In the genomic region with DNA sequence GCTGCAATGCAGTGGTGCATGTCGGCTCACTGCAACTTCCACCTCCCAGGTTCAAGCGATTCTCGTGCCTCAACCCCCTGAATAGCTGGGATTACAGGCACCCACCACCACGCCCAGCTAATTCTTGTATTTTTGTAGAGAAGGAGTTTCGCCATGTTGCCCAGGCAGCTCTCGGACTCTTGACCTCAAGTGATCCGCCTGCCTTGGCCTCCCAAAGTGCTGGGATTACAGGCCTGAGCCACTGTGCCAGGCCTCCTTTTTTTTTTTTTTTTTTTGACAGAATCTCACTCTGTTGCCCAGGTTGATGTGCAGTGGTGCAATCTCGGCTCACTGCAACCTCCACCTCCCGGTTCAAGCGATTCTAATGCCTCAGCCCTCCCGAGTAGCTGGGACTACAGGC, we compare ENCODE assay signal across 8 cellular contexts. TPM values are rescaled to one million over a fixed set of nuclear protein-coding genes. Genes with fewer than 3 reads are reported as not detected.
DNase-seq lines count a peak whose midpoint lies in the region; ATAC-seq and TF ChIP-seq lines count a peak whose summit lies in the region.
"Not testable (repeated sequence)": the region's sequence is repeated elsewhere in the genome, so short reads cannot be mapped to it uniquely, and the experiment has no call there.
"Had no signal": no experiment of that assay in that cellular context is flagged by ENCODE, and none has a peak within 500 bp of the region (broad histone marks: within the 10 kb centered on the region; RNA-seq: fewer than 3 reads in every experiment).

No MANE protein-coding gene starts in this region.

- POLR2A ChIA-PET in Caco-2 (lab: Charles Lee): interaction anchor here (0.6 to 1.0 kb wide), 3 partner anchors 21 to 91 kb away, joined by 3 read pairs; no protein-coding TSS in a partner anchor
- POLR2A ChIA-PET in activated B cell treated with CpG ODN at 0.5 μM for 24 hours (lab: Charles Lee): interaction anchor here (0.6 to 2.2 kb wide), 11 partner anchors 9 to 394 kb away, joined by 3 to 10 read pairs (median 4); partner anchors contain the start of gene BECN1

- H2AFZ ChIP-seq in OCI-LY1 (ENCODE audit: low read length): not testable (repeated sequence)

- H3K4me2 ChIP-seq in OCI-LY1 (ENCODE audit: low read length): peak overlapping the region; percentile 93; the same call in 1 of the 2 replicates

- CTCF ChIA-PET in Caco-2 (lab: Charles Lee) (interaction anchor here (0.7 to 1.7 kb wide), 6 partner anchors 21 to 403 kb away, joined by 3 to 13 read pairs (median 4); partner anchors contain the start of genes BECN1 and PLEKHH3), activated B cell treated with CpG ODN at 0.5 μM for 24 hours (lab: Charles Lee) (interaction anchor here (1.3 to 1.7 kb wide), 2 partner anchors 19 to 31 kb away, joined by 3 to 6 read pairs; partner anchors contain the start of genes RAMP2 and VPS25)

- peaks cover 23% of the 10 kb centered on the region for H3K79me2 ChIP-seq in OCI-LY1 (ENCODE audit: insufficient read depth, low read length)

- not testable (repeated sequence) for BruUV-seq in Caco-2 (replicated peaks; lab: Mats Ljungman, UMichigan)

- not testable (repeated sequence) for H3K4me3 ChIP-seq in Caco-2 (ENCODE audit: low read depth, low read length); upper lobe of right lung
- H3K4me3 ChIP-seq in OCI-LY1 (ENCODE audit: low read depth, low read length, poor library complexity, severe bottlenecking): peak overlapping the region; percentile 66

- H3K4me1 Mint-ChIP-seq in Caco-2 (ENCODE audit: low read depth, unreplicated experiment) (peaks cover 36% of the 10 kb centered on the region), activated B cell treated with CpG ODN at 0.5 μM for 24 hours (peaks cover 28% of the 10 kb centered on the region), memory B cell (peaks cover 13% of the 10 kb centered on the region), osteocyte (ENCODE audit: unreplicated experiment) (peaks cover 15% of the 10 kb centered on the region)
- peaks cover 22% of the 10 kb centered on the region for H3K4me1 Mint-ChIP-seq in central memory CD8-positive, alpha-beta T cell

- intact Hi-C loops in Caco-2 (cut with micrococcal nuclease; ENCODE audit: unreplicated experiment); upper lobe of right lung (cut with DNase I): not testable (repeated sequence)
- intact Hi-C loops in activated B cell treated with CpG ODN at 0.5 μM for 24 hours (cut with micrococcal nuclease): loop anchor here (5.0 to 10.0 kb wide), 2 partner anchors 79 to 242 kb away; partner anchors contain the start of genes BECN1, PTGES3L and RUNDC1

- H3K4me1 ChIP-seq in Caco-2 (peaks cover 23% of the 10 kb centered on the region), OCI-LY1 (ENCODE audit: insufficient read depth, low read length, severe bottlenecking) (peaks cover 24% of the 10 kb centered on the region), upper lobe of right lung (peaks cover 18% of the 10 kb centered on the region)

- not testable (repeated sequence) for H3K27ac ChIP-seq in OCI-LY1 (ENCODE audit: low read depth, low read length, poor library complexity, severe bottlenecking)
- H3K27ac ChIP-seq in upper lobe of right lung: peak overlapping the region; percentile 91

- not testable (repeated sequence) for H3K9me3 Mint-ChIP-seq in Caco-2 (ENCODE audit: unreplicated experiment); activated B cell treated with CpG ODN at 0.5 μM for 24 hours; central memory CD8-positive, alpha-beta T cell; memory B cell; osteocyte (ENCODE audit: unreplicated experiment)

- not testable (repeated sequence) for H3K27me3 Mint-ChIP-seq in Caco-2 (ENCODE audit: insufficient read depth, unreplicated experiment); activated B cell treated with CpG ODN at 0.5 μM for 24 hours; central memory CD8-positive, alpha-beta T cell; memory B cell
- H3K27me3 Mint-ChIP-seq in osteocyte (ENCODE audit: unreplicated experiment): peaks cover 12% of the 10 kb centered on the region

- H3K9me3 ChIP-seq in Caco-2; OCI-LY1 (ENCODE audit: low read length); upper lobe of right lung: not testable (repeated sequence)

- not testable (repeated sequence) for H3K9me2 ChIP-seq in OCI-LY1 (ENCODE audit: low read depth, low read length)

- H3K36me3 Mint-ChIP-seq in Caco-2 (ENCODE audit: insufficient read depth, unreplicated experiment) (peaks cover 13% of the 10 kb centered on the region), activated B cell treated with CpG ODN at 0.5 μM for 24 hours (ENCODE audit: low read depth) (peaks cover 10% of the 10 kb centered on the region)
- peaks cover 11% of the 10 kb centered on the region for H3K36me3 Mint-ChIP-seq in central memory CD8-positive, alpha-beta T cell (ENCODE audit: insufficient read depth)
- H3K36me3 Mint-ChIP-seq in memory B cell; osteocyte (ENCODE audit: unreplicated experiment): not testable (repeated sequence)

- not testable (repeated sequence) for TF ChIP-seq CTCF in Caco-2 (IDR thresholded peaks at IDR 0.05; ENCODE audit: insufficient read depth in 1 of 2, low read depth in 1 of 2, low read length in 1 of 2, severe bottlenecking in 1 of 2, unreplicated experiment in 1 of 2); OCI-LY1 (IDR thresholded peaks at IDR 0.05; ENCODE audit: low read length); activated B cell treated with CpG ODN at 0.5 μM for 24 hours (IDR thresholded peaks at IDR 0.05); osteocyte (IDR thresholded peaks at IDR 0.05); upper lobe of right lung (IDR thresholded peaks at IDR 0.05)

- not testable (repeated sequence) for H3K36me3 ChIP-seq in Caco-2 (ENCODE audit: control insufficient read depth, insufficient read depth, low read length); OCI-LY1 (ENCODE audit: insufficient read depth, low read length); upper lobe of right lung

- H3K4me3 Mint-ChIP-seq in Caco-2 (ENCODE audit: unreplicated experiment): peak overlapping the region; percentile 1
- H3K4me3 Mint-ChIP-seq in activated B cell treated with CpG ODN at 0.5 μM for 24 hours: peak overlapping the region; percentile 46
- H3K4me3 Mint-ChIP-seq in central memory CD8-positive, alpha-beta T cell: peak overlapping the region; percentile 26
- peak overlapping the region; percentile 40 for H3K4me3 Mint-ChIP-seq in memory B cell
- H3K4me3 Mint-ChIP-seq in osteocyte (ENCODE audit: unreplicated experiment): peak overlapping the region; percentile 6

- not testable (repeated sequence) for H3K27ac Mint-ChIP-seq in Caco-2 (ENCODE audit: unreplicated experiment); central memory CD8-positive, alpha-beta T cell (ENCODE audit: low read depth); memory B cell; osteocyte (ENCODE audit: unreplicated experiment)
- H3K27ac Mint-ChIP-seq in activated B cell treated with CpG ODN at 0.5 μM for 24 hours: peak overlapping the region; percentile 61

- not testable (repeated sequence) for H4K20me1 ChIP-seq in OCI-LY1 (ENCODE audit: insufficient read depth, low read length)

- H3K27me3 ChIP-seq in Caco-2 (replicated peaks; ENCODE audit: control insufficient read depth, insufficient read depth, low read length); OCI-LY1 (ENCODE audit: insufficient read depth, low read length); upper lobe of right lung: not testable (repeated sequence)

- not testable (repeated sequence) for H3F3A ChIP-seq in OCI-LY1 (ENCODE audit: insufficient read depth, low read length)

- DNase-seq in Caco-2: peak in 1 of 2 experiments; percentile 16
- DNase-seq in activated B cell treated with CpG ODN at 0.5 μM for 24 hours; central memory CD8-positive, alpha-beta T cell (ENCODE audit: low spot score in 2 of 2); memory B cell (ENCODE audit: low spot score in 2 of 2); osteocyte (ENCODE audit: extremely low spot score, unreplicated experiment); upper lobe of right lung: not testable (repeated sequence)

- H3K9ac ChIP-seq in OCI-LY1 (ENCODE audit: low read length): not testable (repeated sequence)

- ATAC-seq in activated B cell treated with CpG ODN at 0.5 μM for 24 hours (ENCODE audit: low read depth); central memory CD8-positive, alpha-beta T cell (replicated peaks; ENCODE audit: extremely low read depth, poor library complexity, severe bottlenecking); memory B cell (ENCODE audit: low read depth); upper lobe of right lung: not testable (repeated sequence)

RNA-seq across cellular contexts. Expression of gene EZH1, which starts 1.9 kb away (rescaled TPM):
- total RNA-seq in Caco-2 (2022) (16.9 and 18.0 TPM in 2 replicates), activated B cell treated with CpG ODN at 0.5 μM for 24 hours (74.7 and 81.6 TPM in 2 replicates), osteocyte (44.8 and 47.6 TPM in 2 replicates), upper lobe of right lung (58.4 TPM)

RNA-seq across cellular contexts. Expression of gene RAMP2, which starts 18.1 kb away (rescaled TPM):
- 21.4 and 24.3 TPM in 2 replicates for total RNA-seq in Caco-2 (2022)
- not detected in 2 replicates for total RNA-seq in activated B cell treated with CpG ODN at 0.5 μM for 24 hours
- total RNA-seq in osteocyte: 1.6 and 2.4 TPM in 2 replicates
- total RNA-seq in upper lobe of right lung: 114 TPM
- total RNA-seq: HT-29 had no signal

RNA-seq across cellular contexts. Expression of gene VPS25, which starts 30.3 kb away (rescaled TPM):
- 96.0 and 103 TPM in 2 replicates for total RNA-seq in Caco-2 (2022)
- 49.7 and 49.8 TPM in 2 replicates for total RNA-seq in activated B cell treated with CpG ODN at 0.5 μM for 24 hours
- total RNA-seq in osteocyte: 63.9 and 66.1 TPM in 2 replicates
- total RNA-seq in upper lobe of right lung: 42.3 TPM

RNA-seq across cellular contexts. Expression of gene WNK4, which starts 37.5 kb away (rescaled TPM):
- total RNA-seq in Caco-2 (2022) (3.3 and 4.1 TPM in 2 replicates), activated B cell treated with CpG ODN at 0.5 μM for 24 hours (0.10 and 0.29 TPM in 2 replicates), osteocyte (0.16 TPM in 2 replicates), upper lobe of right lung (0.38 TPM)

RNA-seq across cellular contexts. Expression of gene COA3, which starts 55.6 kb away (rescaled TPM):
- total RNA-seq in Caco-2 (2022) (63.5 and 63.6 TPM in 2 replicates), activated B cell treated with CpG ODN at 0.5 μM for 24 hours (41.4 and 48.0 TPM in 2 replicates), osteocyte (51.2 and 51.5 TPM in 2 replicates), upper lobe of right lung (53.9 TPM)
